ENCODE assay signal across 8 cellular contexts in the genomic region with DNA sequence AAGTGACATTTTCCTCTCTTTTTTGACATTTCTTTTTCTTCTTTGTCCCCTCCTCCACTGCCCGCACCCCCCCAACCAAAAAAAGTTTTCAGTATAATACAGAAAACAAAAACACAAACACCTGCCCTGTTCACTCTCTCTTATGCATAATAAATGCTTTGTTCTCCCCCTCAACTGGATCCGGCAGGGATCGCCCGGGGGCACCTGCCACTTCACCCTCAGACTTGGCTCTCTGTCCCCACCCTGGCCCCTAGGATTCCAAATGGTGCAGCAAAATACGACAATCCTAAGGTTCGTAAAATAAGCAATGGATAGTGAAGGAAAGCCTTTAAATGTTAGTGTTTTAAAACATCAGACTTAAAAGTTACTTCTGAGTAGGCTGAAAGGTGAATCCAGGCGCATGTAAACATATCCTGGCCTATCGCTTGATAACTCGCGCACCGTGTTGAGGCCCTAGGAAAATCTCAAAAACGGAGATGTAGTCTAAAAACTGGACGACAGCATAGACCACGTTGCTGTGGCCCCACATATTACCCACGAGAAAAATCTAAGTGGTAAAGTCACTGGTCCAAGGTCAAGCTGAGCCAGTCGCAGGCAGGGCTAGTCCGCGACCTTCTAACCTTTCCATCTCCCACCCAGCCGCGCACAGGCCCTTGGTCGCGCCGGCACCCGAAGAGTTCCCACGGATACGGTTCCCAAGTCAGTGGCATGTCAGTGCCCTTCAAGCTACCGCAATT.
DNase-seq lines count a peak whose midpoint lies in the region; ATAC-seq and TF ChIP-seq lines count a peak whose summit lies in the region.

No MANE protein-coding gene starts in this region.

- TSS peak; percentile 39 for BruUV-seq in PC-3 (replicated peaks; lab: Mats Ljungman, UMichigan)

- no peak overlapping the region for H3K27ac ChIP-seq in PC-3 (ENCODE audit: low read length)
- peak overlapping the region; percentile 83 to 84 for H3K27ac ChIP-seq in esophagus (ENCODE audit: low read depth in 2 of 2, low read length in 1 of 2)

- peaks cover 35% of the 10 kb centered on the region for H3K4me1 Mint-ChIP-seq in neural crest cell

- H3K4me3 Mint-ChIP-seq in neural crest cell: peak overlapping the region; percentile 93

- no peaks in the 10 kb centered on the region for H3F3A ChIP-seq in PC-3 (ENCODE audit: low read length, unreplicated experiment)

- peak overlapping the region; percentile 61 for H3K27ac Mint-ChIP-seq in neural crest cell (ENCODE audit: unreplicated experiment)

- peaks cover 12% of the 10 kb centered on the region for H3K36me3 Mint-ChIP-seq in neural crest cell (ENCODE audit: low read depth)

- H3K9me3 Mint-ChIP-seq in neural crest cell: peaks cover 3% of the 10 kb centered on the region

- intact Hi-C loops in PC-3 (cut with micrococcal nuclease): no loop called here

- H3K27me3 Mint-ChIP-seq in neural crest cell (ENCODE audit: low read depth): no peaks in the 10 kb centered on the region

- TF ChIP-seq CTCF in BJ (IDR thresholded peaks at IDR 0.05; ENCODE audit: insufficient read depth, low read depth, low read length) (no peak), PC-3 (conservative IDR thresholded peaks at IDR 0.05; ENCODE audit: low read depth, low read length) (no peak), neural crest cell (conservative IDR thresholded peaks at IDR 0.05) (no peak)

- H4K20me1 ChIP-seq in PC-3 (ENCODE audit: low read length): no peaks in the 10 kb centered on the region

- POLR2A ChIA-PET in BJ (lab: Charles Lee) (interaction anchor here (0.6 kb wide), 1 partner anchor 121 kb away, joined by 3 read pairs; no protein-coding TSS in a partner anchor), PC-3 (lab: Charles Lee; ENCODE audit: unreplicated experiment) (no interaction called here)

- no peaks in the 10 kb centered on the region for H3K9me3 ChIP-seq in PC-3 (ENCODE audit: low read length)
- no peaks in the 10 kb centered on the region for H3K9me3 ChIP-seq in esophagus (ENCODE audit: control insufficient read depth in 2 of 2, insufficient read depth in 1 of 2, low read depth in 1 of 2, low read length in 1 of 2)

- H2AFZ ChIP-seq in PC-3 (ENCODE audit: low read length): peak overlapping the region; percentile 89

- H3K36me3 ChIP-seq in BJ (ENCODE audit: control insufficient read depth, insufficient read depth, low read length) (peaks cover 1% of the 10 kb centered on the region; the same call in 1 of the 2 replicates), PC-3 (ENCODE audit: low read depth, low read length) (no peaks in the 10 kb centered on the region; the same call in 1 of the 2 replicates), esophagus (ENCODE audit: control insufficient read depth in 2 of 2, insufficient read depth in 2 of 2, low read length in 1 of 2) (no peaks in the 10 kb centered on the region)

- H3K4me3 ChIP-seq in BJ (ENCODE audit: low read depth, low read length) (peak overlapping the region; percentile 80), PC-3 (ENCODE audit: low read length) (peak overlapping the region; percentile 91), esophagus (ENCODE audit: low read depth in 1 of 2, low read length in 2 of 2) (peak overlapping the region; percentile 71 to 82)

- peak overlapping the region; percentile 69 for H3K9ac ChIP-seq in PC-3 (ENCODE audit: low read length)

- DNase-seq in BJ (ENCODE audit: low read depth): no peak
- peak; percentile 15 for DNase-seq in PC-3
- DNase-seq in neural crest cell (ENCODE audit: low read depth, low spot score): peak; percentile 17
- DNase-seq in SKM-1 (lab: John Stamatoyannopoulos, UW; ENCODE audit: unreplicated experiment): no peak
- DNase-seq in NCI-H82 treated with DMSO at 0.1 percent for 48 hours (lab: John Stamatoyannopoulos, UW; ENCODE audit: unreplicated experiment): no peak
- DNase-seq in activated effector memory CD4-positive, alpha-beta T cell treated with Interleukin-2 at 50 U/mL for 16 hours: no peak

- CTCF ChIA-PET in BJ (lab: Yijun Ruan, JAX): interaction anchor here (0.7 to 2.2 kb wide), 5 partner anchors 19 to 71 kb away, joined by 3 to 9 read pairs (median 3); no protein-coding TSS in a partner anchor
- CTCF ChIA-PET in PC-3 (lab: Charles Lee): no interaction called here

- H3K4me2 ChIP-seq in PC-3 (ENCODE audit: low read length): peak overlapping the region; percentile 79

- WGBS in esophagus, 2 donors: 34 to 37% methylated on average over 27 of the region's 27 CpGs

- H3K4me1 ChIP-seq in PC-3 (ENCODE audit: insufficient read depth, low read length) (peaks cover 18% of the 10 kb centered on the region), esophagus (ENCODE audit: control insufficient read depth in 2 of 2, insufficient read depth in 2 of 2, low read length in 1 of 2) (no peaks in the 10 kb centered on the region)

- no peak for ATAC-seq in PC-3
- ATAC-seq in HG02623 (IDR thresholded peaks at IDR 0.05; ENCODE audit: unreplicated experiment): no peak

- peaks cover 23% of the 10 kb centered on the region for H3K79me2 ChIP-seq in PC-3 (ENCODE audit: low read length)

- no peaks in the 10 kb centered on the region for H3K9me2 ChIP-seq in PC-3 (replicated peaks; ENCODE audit: low read length)

- H3K27me3 ChIP-seq in BJ (ENCODE audit: control insufficient read depth, insufficient read depth, low read length) (no peaks in the 10 kb centered on the region), PC-3 (ENCODE audit: low read length) (no peaks in the 10 kb centered on the region), esophagus (ENCODE audit: control insufficient read depth in 1 of 2, insufficient read depth in 2 of 2, low read length in 2 of 2) (peaks cover 0 to 2% of the 10 kb centered on the region in 2 donors)

Comparison
In these comparisons a context has a peak if more than half of its experiments do, and no peak if none do; other contexts are left out.
1. DNase-seq: peak in PC-3 (single experiment) and neural crest cell (single experiment); none in BJ (single experiment), SKM-1 (single experiment), NCI-H82 treated with DMSO at 0.1 percent for 48 hours (single experiment) and activated effector memory CD4-positive, alpha-beta T cell treated with Interleukin-2 at 50 U/mL for 16 hours (single experiment).
2. Peak in every context shown above with its lines, with median percentiles within 50 percentile points of each other: H3K4me3 ChIP-seq.